8 cellular contexts compared by ENCODE assay signal in the genomic region with DNA sequence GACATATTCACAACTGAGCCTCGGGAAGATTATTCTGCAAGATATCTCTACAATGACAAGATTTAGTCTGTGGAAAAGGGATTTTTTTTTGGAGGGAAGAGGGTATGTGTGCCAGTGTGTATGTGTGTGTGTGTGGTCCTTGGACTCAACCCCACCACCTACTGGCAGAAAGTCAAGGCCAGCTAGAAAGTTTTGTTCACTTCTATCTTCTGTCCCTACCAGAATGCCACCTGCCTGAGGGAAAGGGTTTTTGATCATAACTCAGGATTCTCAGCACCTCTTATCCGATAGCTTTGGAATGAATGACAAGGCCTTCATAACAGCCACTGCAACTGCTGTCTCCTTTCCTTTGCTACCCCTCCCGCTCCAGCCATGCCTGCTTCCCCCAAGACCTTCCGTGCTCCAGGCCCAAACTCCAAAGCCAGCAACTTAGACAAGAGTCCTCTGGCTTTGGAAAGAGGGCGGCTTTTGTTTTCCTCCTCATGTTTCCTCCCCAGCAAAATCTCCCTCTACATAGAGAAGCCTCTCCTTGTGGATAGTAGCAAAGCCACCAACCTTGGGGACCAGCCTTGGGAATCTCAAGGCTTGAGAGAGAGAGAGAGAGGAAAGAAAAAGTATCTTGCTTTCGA. TPM values are rescaled to one million over a fixed set of nuclear protein-coding genes. Genes with fewer than 3 reads are reported as not detected.
DNase-seq lines count a peak whose midpoint lies in the region; ATAC-seq and TF ChIP-seq lines count a peak whose summit lies in the region.

No MANE protein-coding gene starts in this region.

- peaks cover 20% of the 10 kb centered on the region for H3K36me3 Mint-ChIP-seq in endothelial cell (ENCODE audit: low read depth, unreplicated experiment)

- peaks cover 12% of the 10 kb centered on the region for H3K4me1 Mint-ChIP-seq in endothelial cell (ENCODE audit: unreplicated experiment)

- H3K27me3 ChIP-seq in mucosa of rectum (ENCODE audit: control insufficient read depth in 2 of 2, insufficient read depth in 2 of 2, low read length in 2 of 2) (no peaks in the 10 kb centered on the region), vagina (no peaks in the 10 kb centered on the region)

- ATAC-seq in HG02852 (IDR thresholded peaks at IDR 0.05; ENCODE audit: unreplicated experiment) (peak; percentile 16), HG03442 (IDR thresholded peaks at IDR 0.05; ENCODE audit: unreplicated experiment) (no peak)

- H3K4me3 Mint-ChIP-seq in endothelial cell (ENCODE audit: unreplicated experiment), result no peak overlapping the region

- intact Hi-C loops in vagina (cut with DNase I), result no loop called here

- peak overlapping the region; percentile 47 to 91 for H3K4me3 ChIP-seq in mucosa of rectum (ENCODE audit: low read length in 2 of 2)
- peak overlapping the region; percentile 78 to 79 for H3K4me3 ChIP-seq in vagina

- in situ Hi-C loops in SK-MEL-5 (cut with HindIII; ENCODE audit: low pct_unique_long_range_greater_than_20kb, low sequenced_read_pairs), result no loop called here

- peak overlapping the region; percentile 87 to 93 for H3K9ac ChIP-seq in mucosa of rectum (ENCODE audit: low read depth in 1 of 2, low read length in 2 of 2)

- H3K36me3 ChIP-seq in mucosa of rectum (ENCODE audit: control insufficient read depth in 2 of 2, insufficient read depth in 2 of 2, low read length in 2 of 2) (no peaks in the 10 kb centered on the region), vagina (no peaks in the 10 kb centered on the region)

- no peak overlapping the region for H3K27ac Mint-ChIP-seq in endothelial cell (ENCODE audit: unreplicated experiment)

- H3K9me3 ChIP-seq in mucosa of rectum (ENCODE audit: control insufficient read depth in 2 of 2, low read length in 2 of 2) (no peaks in the 10 kb centered on the region), vagina (no peaks in the 10 kb centered on the region)

- peak overlapping the region; percentile 78 to 82 for H3K27ac ChIP-seq in mucosa of rectum (ENCODE audit: low read depth in 2 of 2, low read length in 2 of 2)
- peak overlapping the region; percentile 97 for H3K27ac ChIP-seq in vagina

- TF ChIP-seq CTCF in endothelial cell (IDR thresholded peaks at IDR 0.05; ENCODE audit: unreplicated experiment) (peak; percentile 54), vagina (IDR thresholded peaks at IDR 0.05) (no peak)

- no peak for TF ChIP-seq POLR2A in vagina (IDR thresholded peaks at IDR 0.05)

- H3K9me3 Mint-ChIP-seq in endothelial cell (ENCODE audit: unreplicated experiment), result peaks cover 3% of the 10 kb centered on the region

- peak; percentile 53 for DNase-seq in NCI-H82 (lab: John Stamatoyannopoulos, UW)
- DNase-seq in NCI-H82 treated with DMSO at 0.1 percent for 48 hours (lab: John Stamatoyannopoulos, UW; ENCODE audit: unreplicated experiment), result no peak
- DNase-seq in SK-MEL-5 (ENCODE audit: low read depth, low spot score), result peak; percentile 76
- DNase-seq in endothelial cell (ENCODE audit: low spot score), result peak; percentile 38
- no peak for DNase-seq in vagina (ENCODE audit: extremely low spot score in 2 of 2)

- peaks cover 3% of the 10 kb centered on the region for H3K27me3 Mint-ChIP-seq in endothelial cell (ENCODE audit: unreplicated experiment)

- H3K4me1 ChIP-seq in mucosa of rectum (ENCODE audit: control insufficient read depth in 2 of 2, insufficient read depth in 2 of 2, low read length in 2 of 2) (peaks cover 8% of the 10 kb centered on the region in 2 donors), vagina (peaks cover 40% of the 10 kb centered on the region)

RNA-seq across cellular contexts. Expression of gene BTN3A1, which starts 18.6 kb away (rescaled TPM):
- total RNA-seq in SK-MEL-5 (2014; rRNA removed; shearing (Covaris generic)), result 23.7 and 29.1 TPM in 2 replicates
- 25.8 and 31.1 TPM in 2 replicates for polyA plus RNA-seq in SK-MEL-5 (2015; cell fraction: cytosol; rRNA removed)
- 90.9 and 92.8 TPM in 2 replicates for polyA plus RNA-seq in SK-MEL-5 (2015; cell fraction: nucleus; rRNA removed)
- total RNA-seq in endothelial cell (ENCODE audit: unreplicated experiment) (7.1 TPM), vagina (16.7 TPM)

RNA-seq across cellular contexts. Expression of gene BTN3A3, which starts 19.6 kb away (rescaled TPM):
- total RNA-seq in SK-MEL-5 (2014; rRNA removed; shearing (Covaris generic)), result 9.1 and 9.9 TPM in 2 replicates
- polyA plus RNA-seq in SK-MEL-5 (2015; cell fraction: cytosol; rRNA removed), result 9.9 and 13.1 TPM in 2 replicates
- polyA plus RNA-seq in SK-MEL-5 (2015; cell fraction: nucleus; rRNA removed), result 66.3 and 69.6 TPM in 2 replicates
- 3.1 TPM for total RNA-seq in endothelial cell (ENCODE audit: unreplicated experiment)
- 13.0 TPM for total RNA-seq in vagina

RNA-seq across cellular contexts. Expression of gene BTN2A1, which starts 37.0 kb away (rescaled TPM):
- 15.1 and 16.7 TPM in 2 replicates for total RNA-seq in SK-MEL-5 (2014; rRNA removed; shearing (Covaris generic))
- 6.7 and 10.1 TPM in 2 replicates for polyA plus RNA-seq in SK-MEL-5 (2015; cell fraction: cytosol; rRNA removed)
- 33.1 and 36.8 TPM in 2 replicates for polyA plus RNA-seq in SK-MEL-5 (2015; cell fraction: nucleus; rRNA removed)
- total RNA-seq in endothelial cell (ENCODE audit: unreplicated experiment) (28.7 TPM), vagina (18.4 TPM)

RNA-seq across cellular contexts. Expression of gene BTN2A2, which starts 37.8 kb away (rescaled TPM):
- 56.0 and 62.1 TPM in 2 replicates for total RNA-seq in SK-MEL-5 (2014; rRNA removed; shearing (Covaris generic))
- 32.5 and 38.7 TPM in 2 replicates for polyA plus RNA-seq in SK-MEL-5 (2015; cell fraction: cytosol; rRNA removed)
- polyA plus RNA-seq in SK-MEL-5 (2015; cell fraction: nucleus; rRNA removed), result 157 TPM in 2 replicates
- total RNA-seq in endothelial cell (ENCODE audit: unreplicated experiment) (19.3 TPM), vagina (6.1 TPM)

RNA-seq across cellular contexts. Expression of gene BTN3A2, which starts 55.7 kb away (rescaled TPM):
- total RNA-seq in SK-MEL-5 (2014; rRNA removed; shearing (Covaris generic)), result 50.9 and 54.3 TPM in 2 replicates
- 51.2 and 68.9 TPM in 2 replicates for polyA plus RNA-seq in SK-MEL-5 (2015; cell fraction: cytosol; rRNA removed)
- polyA plus RNA-seq in SK-MEL-5 (2015; cell fraction: nucleus; rRNA removed), result 87.7 and 103 TPM in 2 replicates
- total RNA-seq in endothelial cell (ENCODE audit: unreplicated experiment) (8.2 TPM), vagina (18.2 TPM)

Comparison
In these comparisons a context has a peak if more than half of its experiments do, and no peak if none do; other contexts are left out.
1. DNase-seq: peak in NCI-H82 (single experiment), SK-MEL-5 (single experiment) and endothelial cell (single experiment); none in NCI-H82 treated with DMSO at 0.1 percent for 48 hours (single experiment) and vagina (0 of 2).